Comparison of ENCODE assay signal across 9 cellular contexts in the genomic region with DNA sequence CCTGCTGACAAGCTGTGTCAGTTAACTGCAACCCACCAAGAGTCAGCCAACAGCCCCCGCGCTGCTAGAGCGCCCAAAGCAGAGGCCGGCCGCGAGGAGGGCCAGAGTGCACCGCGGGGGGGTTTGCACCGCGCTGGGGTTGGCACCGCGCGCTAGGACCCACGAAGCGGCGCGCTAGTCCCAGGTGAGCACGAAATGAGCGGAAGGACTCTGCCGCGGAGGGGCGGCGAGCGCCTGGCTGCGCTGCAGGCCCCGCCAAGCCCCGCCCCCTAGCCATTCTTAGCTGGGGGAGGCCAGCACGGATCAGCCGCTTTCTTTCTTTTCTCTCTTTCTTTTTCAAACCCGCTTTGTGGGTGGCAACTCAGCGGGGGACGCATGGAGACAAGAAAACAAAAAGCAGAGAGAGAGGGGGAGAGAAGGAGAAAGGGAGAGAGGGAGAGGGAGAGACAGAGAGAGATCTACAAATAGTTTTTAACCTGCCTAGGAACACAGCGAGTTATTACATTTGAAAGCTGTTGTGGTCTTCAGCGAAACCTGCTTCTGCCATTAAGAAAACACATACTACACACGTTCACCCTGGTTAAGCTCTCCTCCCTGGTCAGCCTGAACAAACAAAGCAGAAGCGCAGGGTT. TPM values are rescaled to one million over a fixed set of nuclear protein-coding genes. Genes with fewer than 3 reads are reported as not detected.
DNase-seq lines count a peak whose midpoint lies in the region; ATAC-seq and TF ChIP-seq lines count a peak whose summit lies in the region.
"Had no signal": no experiment of that assay in that cellular context is flagged by ENCODE, and none has a peak within 500 bp of the region (broad histone marks: within the 10 kb centered on the region; RNA-seq: fewer than 3 reads in every experiment).

No MANE protein-coding gene starts in this region.

- intact Hi-C loops in lower lobe of right lung (cut with DNase I) = no loop called here

- ATAC-seq in GM21825 (IDR thresholded peaks at IDR 0.05; ENCODE audit: unreplicated experiment) = peak; percentile 84
- peak in 1 of 2 donors; percentile 25 for ATAC-seq in lower lobe of right lung
- no peak for ATAC-seq in HG02870 (IDR thresholded peaks at IDR 0.05; ENCODE audit: unreplicated experiment)

- H3K4me1 ChIP-seq in lower lobe of right lung (peaks cover 13% of the 10 kb centered on the region), BE2C (no peaks in the 10 kb centered on the region)

- peak; percentile 15 for TF ChIP-seq CTCF in GM12864 (IDR thresholded peaks at IDR 0.05; ENCODE audit: low read depth, low read length, missing control alignments)
- TF ChIP-seq CTCF in lower lobe of right lung (IDR thresholded peaks at IDR 0.05) = no peak
- TF ChIP-seq CTCF in BE2C (IDR thresholded peaks at IDR 0.05; ENCODE audit: low read depth, low read length) = no peak

- H3K36me3 ChIP-seq in lower lobe of right lung = no peaks in the 10 kb centered on the region
- no peaks in the 10 kb centered on the region for H3K36me3 ChIP-seq in BE2C

- DNase-seq in GM12864 (ENCODE audit: low read depth) = peak; percentile 18
- peak; percentile 39 for DNase-seq in NCI-H2029 (lab: John Stamatoyannopoulos, UW)
- peak; percentile 63 for DNase-seq in activated T-cell treated with anti-CD3 and anti-CD28 coated beads, Interleukin-2, amount 50 U/mL, for 1 hour
- DNase-seq in lower lobe of right lung = peak; percentile 44
- no peak for DNase-seq in BE2C
- DNase-seq in glomerular visceral epithelial cell (ENCODE audit: extremely low spot score) = no peak

- H3K9me3 ChIP-seq in lower lobe of right lung (no peaks in the 10 kb centered on the region), BE2C (no peaks in the 10 kb centered on the region)

- peaks cover 98% of the 10 kb centered on the region for H3K27me3 ChIP-seq in lower lobe of right lung (ENCODE audit: low read depth)
- peaks cover 100% of the 10 kb centered on the region for H3K27me3 ChIP-seq in BE2C

- no peak overlapping the region for H3K27ac ChIP-seq in lower lobe of right lung

- H3K4me3 ChIP-seq in GM12864 (ENCODE audit: low read depth, low read length) (peak overlapping the region; percentile 53), lower lobe of right lung (peak overlapping the region; percentile 19), BE2C (ENCODE audit: low read depth, low read length) (no peak overlapping the region)

RNA-seq across cellular contexts. Expression of a gene that starts 6.9 kb away (rescaled TPM):
- not detected for total RNA-seq in lower lobe of right lung
- not detected for polyA plus RNA-seq in BE2C (2012; ENCODE audit: insufficient read depth, insufficient read length, low read depth)
- total RNA-seq: liver had no signal
- polyA plus RNA-seq: liver had no signal

Comparison
In these comparisons a context has a peak if more than half of its experiments do, and no peak if none do; other contexts are left out.
1. DNase-seq: peak in GM12864 (single experiment), NCI-H2029 (single experiment), activated T-cell treated with anti-CD3 and anti-CD28 coated beads, Interleukin-2, amount 50 U/mL, for 1 hour (single experiment) and lower lobe of right lung (single experiment); none in BE2C (single experiment) and glomerular visceral epithelial cell (single experiment).